In the genomic region with DNA sequence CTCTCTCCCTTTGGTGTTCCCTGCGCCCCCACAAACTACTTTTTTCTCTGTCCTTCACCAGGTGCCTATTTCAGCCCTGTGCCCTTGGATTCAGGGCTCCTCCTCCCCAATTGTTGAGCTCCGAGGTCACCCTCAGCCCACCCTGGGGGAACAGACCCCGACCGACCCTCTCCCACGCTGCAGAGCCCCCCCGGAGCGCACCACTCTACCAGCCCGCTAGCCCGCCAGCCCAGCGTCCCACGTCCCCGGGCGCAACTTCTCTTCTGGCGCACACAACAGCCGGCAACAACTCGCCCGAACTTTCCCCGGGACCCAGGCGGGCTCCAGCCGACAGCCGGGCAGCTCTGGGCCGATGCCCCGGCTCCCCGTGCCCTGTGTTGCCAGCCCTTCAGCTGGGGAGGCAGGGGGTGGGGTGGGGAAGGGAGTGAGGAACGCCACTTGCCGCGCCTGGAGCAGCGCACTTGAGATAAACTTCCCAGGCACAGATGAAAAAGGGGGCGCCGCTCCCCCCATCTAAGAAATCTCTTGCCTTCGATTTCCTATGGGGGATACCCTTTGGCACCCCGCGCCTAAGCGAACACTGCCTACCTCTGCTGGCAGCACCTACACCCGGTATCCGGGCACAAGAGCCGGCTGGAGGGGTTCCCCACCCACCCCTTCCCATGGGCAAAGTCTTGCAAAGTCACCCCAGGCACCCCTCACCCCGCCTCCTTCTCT, we compare ENCODE assay signal across 8 cellular contexts. TPM values are rescaled to one million over a fixed set of nuclear protein-coding genes. Genes with fewer than 3 reads are reported as not detected.
DNase-seq lines count a peak whose midpoint lies in the region; ATAC-seq, FAIRE-seq and TF ChIP-seq lines count a peak whose summit lies in the region.

No MANE protein-coding gene starts in this region.

- 0 to 1% methylated on average over 13 to 38 of the region's 38 CpGs for WGBS in testis, 2 donors

- DNase-seq in activated CD4-positive, alpha-beta T cell treated with anti-CD3 and anti-CD28 coated beads, Interleukin-2, amount 10 ng/mL, durations not matched to agents 7 days and 5 days, result no peak
- no peak for DNase-seq in activated CD4-positive, alpha-beta T cell treated with anti-CD3 and anti-CD28 coated beads for 1 hour
- no peak for DNase-seq in activated naive CD8-positive, alpha-beta T cell treated with anti-CD3 and anti-CD28 coated beads, Interleukin-2, amount 50 U/mL, for 24 hours
- DNase-seq in kidney glomerular epithelial cell (lab: John Stamatoyannopoulos, UW), result peak; percentile 3
- DNase-seq in testis, result no peak
- DNase-seq in RCC 7860 (ENCODE audit: low spot score), result no peak
- DNase-seq in hypothalamus (lab: John Stamatoyannopoulos, UW), result no peak

- no peak overlapping the region for H3K27ac ChIP-seq in testis

- H3K27me3 Mint-ChIP-seq in activated CD4-positive, alpha-beta T cell treated with anti-CD3 and anti-CD28 coated beads, Interleukin-2, amount 10 ng/mL, durations not matched to agents 7 days and 5 days, result peaks cover 62% of the 10 kb centered on the region
- H3K27me3 Mint-ChIP-seq in activated naive CD8-positive, alpha-beta T cell treated with anti-CD3 and anti-CD28 coated beads, Interleukin-2, amount 50 U/mL, for 24 hours, result peaks cover 61% of the 10 kb centered on the region

- H3K4me1 Mint-ChIP-seq in activated CD4-positive, alpha-beta T cell treated with anti-CD3 and anti-CD28 coated beads, Interleukin-2, amount 10 ng/mL, durations not matched to agents 7 days and 5 days, result peaks cover 12% of the 10 kb centered on the region
- peaks cover 11% of the 10 kb centered on the region for H3K4me1 Mint-ChIP-seq in activated naive CD8-positive, alpha-beta T cell treated with anti-CD3 and anti-CD28 coated beads, Interleukin-2, amount 50 U/mL, for 24 hours

- H3K4me1 ChIP-seq in testis, result peaks cover 14% of the 10 kb centered on the region

- ATAC-seq in activated naive CD8-positive, alpha-beta T cell treated with anti-CD3 and anti-CD28 coated beads, Interleukin-2, amount 50 U/mL, for 24 hours, result no peak
- no peak for ATAC-seq in GM19452 (IDR thresholded peaks at IDR 0.05; ENCODE audit: unreplicated experiment)

- no peaks in the 10 kb centered on the region for H3K9me3 ChIP-seq in testis

- no peaks in the 10 kb centered on the region for H3K9me3 Mint-ChIP-seq in activated CD4-positive, alpha-beta T cell treated with anti-CD3 and anti-CD28 coated beads, Interleukin-2, amount 10 ng/mL, durations not matched to agents 7 days and 5 days
- no peaks in the 10 kb centered on the region for H3K9me3 Mint-ChIP-seq in activated naive CD8-positive, alpha-beta T cell treated with anti-CD3 and anti-CD28 coated beads, Interleukin-2, amount 50 U/mL, for 24 hours

- POLR2A ChIA-PET in activated CD4-positive, alpha-beta T cell treated with anti-CD3 and anti-CD28 coated beads, Interleukin-2, amount 10 ng/mL, durations not matched to agents 7 days and 5 days (lab: Charles Lee), result no interaction called here

- TF ChIP-seq CTCF in testis (IDR thresholded peaks at IDR 0.05), result no peak

- TF ChIP-seq POLR2A in testis (IDR thresholded peaks at IDR 0.05), result no peak

- no peaks in the 10 kb centered on the region for H3K36me3 ChIP-seq in testis (ENCODE audit: low read depth, missing control alignments)

- peak overlapping the region; percentile 67 for H3K4me3 Mint-ChIP-seq in activated CD4-positive, alpha-beta T cell treated with anti-CD3 and anti-CD28 coated beads, Interleukin-2, amount 10 ng/mL, durations not matched to agents 7 days and 5 days
- H3K4me3 Mint-ChIP-seq in activated naive CD8-positive, alpha-beta T cell treated with anti-CD3 and anti-CD28 coated beads, Interleukin-2, amount 50 U/mL, for 24 hours, result peak overlapping the region; percentile 65

- H3K27me3 ChIP-seq in testis, result peaks cover 4% of the 10 kb centered on the region

- H3K27ac Mint-ChIP-seq in activated CD4-positive, alpha-beta T cell treated with anti-CD3 and anti-CD28 coated beads, Interleukin-2, amount 10 ng/mL, durations not matched to agents 7 days and 5 days, result peak overlapping the region; percentile 50
- no peak overlapping the region for H3K27ac Mint-ChIP-seq in activated naive CD8-positive, alpha-beta T cell treated with anti-CD3 and anti-CD28 coated beads, Interleukin-2, amount 50 U/mL, for 24 hours

- CTCF ChIA-PET in activated CD4-positive, alpha-beta T cell treated with anti-CD3 and anti-CD28 coated beads, Interleukin-2, amount 10 ng/mL, durations not matched to agents 7 days and 5 days (lab: Charles Lee), result interaction anchor here (0.8 kb wide), 1 partner anchor 184 kb away, joined by 3 read pairs; no protein-coding TSS in a partner anchor

- no peaks in the 10 kb centered on the region for H3K36me3 Mint-ChIP-seq in activated CD4-positive, alpha-beta T cell treated with anti-CD3 and anti-CD28 coated beads, Interleukin-2, amount 10 ng/mL, durations not matched to agents 7 days and 5 days (ENCODE audit: low read depth)
- no peaks in the 10 kb centered on the region for H3K36me3 Mint-ChIP-seq in activated naive CD8-positive, alpha-beta T cell treated with anti-CD3 and anti-CD28 coated beads, Interleukin-2, amount 50 U/mL, for 24 hours (ENCODE audit: low read depth)

- peak overlapping the region; percentile 40 to 61 for H3K4me3 ChIP-seq in testis

- intact Hi-C loops in testis (cut with DNase I; ENCODE audit: low total_unique reads), result no loop called here

- no peak for FAIRE-seq in RCC 7860 (lab: Jason Lieb, UNC)

RNA-seq across cellular contexts. Expression of a gene that starts 1.0 kb away (rescaled TPM):
- 1 to 10 TPM; 7.6 to 9.8 TPM for total RNA-seq in activated CD4-positive, alpha-beta T cell treated with anti-CD3 and anti-CD28 coated beads, Interleukin-2, amount 10 ng/mL, durations not matched to agents 7 days and 5 days
- total RNA-seq in testis, result 10 to 100 TPM in 1 of 2 donors, 1 to 10 TPM in 1; 9.4 to 12.3 TPM
- polyA plus RNA-seq in testis (ENCODE audit: insufficient read depth, low read depth, low replicate concordance), result 10.3 TPM
